27 cellular contexts compared by ENCODE assay signal in genomic region chr11:76834151-76834550, GRCh38. TPM values are rescaled to one million over a fixed set of nuclear protein-coding genes. Genes with fewer than 3 reads are reported as not detected.
"Had no signal": no experiment of that assay in that cellular context is flagged by ENCODE, and none has a peak within 500 bp of the region (broad histone marks: within the 10 kb centered on the region; RNA-seq: fewer than 3 reads in every experiment).

No MANE protein-coding gene starts in this region.

- H3K4me3 Mint-ChIP-seq: immature natural killer cell; memory B cell; naive thymus-derived CD4-positive, alpha-beta T cell; nephron progenitor cell; stimulated activated effector memory CD8-positive, alpha-beta T cell treated with anti-CD3 and anti-CD28 coated beads, Interleukin-12 subunit alpha, Interleukin-12 subunit beta, amount 100 ng/mL, for 72 hours had no signal

- H3K27ac Mint-ChIP-seq: immature natural killer cell; memory B cell; naive thymus-derived CD4-positive, alpha-beta T cell; nephron progenitor cell; stimulated activated effector memory CD8-positive, alpha-beta T cell treated with anti-CD3 and anti-CD28 coated beads, Interleukin-12 subunit alpha, Interleukin-12 subunit beta, amount 100 ng/mL, for 72 hours had no signal

- H3K27me3 ChIP-seq: dorsolateral prefrontal cortex, heart right ventricle, sigmoid colon, tibial nerve had no signal

- H3K4me3 ChIP-seq: dorsolateral prefrontal cortex, heart right ventricle, lung, psoas muscle, sigmoid colon, thoracic aorta, tibial nerve had no signal

- H3K36me3 ChIP-seq: heart right ventricle, sigmoid colon, thoracic aorta, tibial nerve had no signal

- H3K9me3 ChIP-seq: heart right ventricle, psoas muscle, sigmoid colon, thoracic aorta, tibial nerve had no signal

- ATAC-seq: heart right ventricle; left ventricle myocardium superior; naive thymus-derived CD4-positive, alpha-beta T cell; psoas muscle; right cardiac atrium; stimulated activated effector memory CD8-positive, alpha-beta T cell treated with anti-CD3 and anti-CD28 coated beads, Interleukin-12 subunit alpha, Interleukin-12 subunit beta, amount 100 ng/mL, for 72 hours had no signal

- H3K27ac ChIP-seq: dorsolateral prefrontal cortex, heart right ventricle, psoas muscle, sigmoid colon, thoracic aorta, tibial nerve had no signal

- DNase-seq: caudate nucleus; cerebellar nuclear complex; dorsolateral prefrontal cortex; effector CD4-positive, alpha-beta T cell; foreskin melanocyte; glutamatergic neuron; heart right ventricle; hypothalamus; immature natural killer cell; left ventricle myocardium superior; midbrain; naive thymus-derived CD4-positive, alpha-beta T cell; nephron progenitor cell; nucleus accumbens; posterior cingulate gyrus; psoas muscle; right cardiac atrium; sigmoid colon; stimulated activated CD4-positive, alpha-beta T cell treated with anti-CD3 and anti-CD28 coated beads, Interleukin-2, amount 100 ng/mL, for 24 hours; stimulated activated CD4-positive, alpha-beta T cell treated with anti-CD3 and anti-CD28 coated beads, Interleukin-4, amount 100 ng/mL, for 24 hours; stimulated activated naive CD4-positive, alpha-beta T cell treated with Interleukin-2 at 50 U/mL for 16 hours; substantia nigra had no signal

- H3K4me1 Mint-ChIP-seq: immature natural killer cell; memory B cell; naive thymus-derived CD4-positive, alpha-beta T cell; stimulated activated effector memory CD8-positive, alpha-beta T cell treated with anti-CD3 and anti-CD28 coated beads, Interleukin-12 subunit alpha, Interleukin-12 subunit beta, amount 100 ng/mL, for 72 hours had no signal

- H3K36me3 Mint-ChIP-seq: immature natural killer cell; memory B cell; naive thymus-derived CD4-positive, alpha-beta T cell; stimulated activated effector memory CD8-positive, alpha-beta T cell treated with anti-CD3 and anti-CD28 coated beads, Interleukin-12 subunit alpha, Interleukin-12 subunit beta, amount 100 ng/mL, for 72 hours had no signal

- H3K9me3 Mint-ChIP-seq: immature natural killer cell; memory B cell; nephron progenitor cell; stimulated activated effector memory CD8-positive, alpha-beta T cell treated with anti-CD3 and anti-CD28 coated beads, Interleukin-12 subunit alpha, Interleukin-12 subunit beta, amount 100 ng/mL, for 72 hours had no signal

RNA-seq across cellular contexts. Expression of gene TSKU, which starts 51.0 kb away (rescaled TPM):
- polyA plus RNA-seq: immature natural killer cell; naive thymus-derived CD4-positive, alpha-beta T cell had no signal
